In the genomic region with DNA sequence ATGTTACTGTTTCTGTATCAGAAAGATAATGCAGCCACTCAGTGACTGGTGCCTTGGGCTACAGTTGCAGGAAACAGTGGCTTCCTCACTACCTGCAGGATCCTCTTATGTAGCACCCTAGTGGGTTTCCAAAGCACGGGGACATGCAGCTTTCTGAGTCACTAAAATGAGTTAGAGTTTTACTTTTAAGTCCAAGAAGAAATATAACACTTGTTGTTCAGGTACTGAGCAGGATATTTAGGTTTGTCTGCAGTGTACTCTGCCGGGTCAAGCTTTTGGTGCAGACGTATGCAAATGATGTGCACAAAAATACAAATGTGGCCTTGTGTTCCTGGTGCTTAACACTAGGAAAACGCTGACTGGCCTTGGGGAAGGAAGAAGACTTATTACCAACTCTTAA, we compare ENCODE assay signal across 9 cellular contexts. TPM values are rescaled to one million over a fixed set of nuclear protein-coding genes. Genes with fewer than 3 reads are reported as not detected.
DNase-seq lines count a peak whose midpoint lies in the region; ATAC-seq and TF ChIP-seq lines count a peak whose summit lies in the region.
"Had no signal": no experiment of that assay in that cellular context is flagged by ENCODE, and none has a peak within 500 bp of the region (broad histone marks: within the 10 kb centered on the region; RNA-seq: fewer than 3 reads in every experiment).

No MANE protein-coding gene starts in this region.

- H3K4me3 Mint-ChIP-seq in activated naive CD8-positive, alpha-beta T cell treated with anti-CD3 and anti-CD28 coated beads for 36 hours = peak overlapping the region; percentile 66
- H3K4me3 Mint-ChIP-seq in nephron progenitor cell (no peak overlapping the region), HFFc6 (no peak overlapping the region)

- no peak for DNase-seq in activated naive CD8-positive, alpha-beta T cell treated with anti-CD3 and anti-CD28 coated beads for 36 hours
- no peak for DNase-seq in nephron progenitor cell
- no peak for DNase-seq in Karpas-422
- DNase-seq in HFFc6 = no peak
- DNase-seq: SIG-M5 had no signal

- no peaks in the 10 kb centered on the region for H4K20me1 ChIP-seq in DOHH2 (ENCODE audit: control insufficient read depth, insufficient read depth, low read depth, low read length)
- no peaks in the 10 kb centered on the region for H4K20me1 ChIP-seq in Karpas-422 (ENCODE audit: insufficient read depth, low read depth, low read length)

- H3K4me3 ChIP-seq in DOHH2 (ENCODE audit: low read length) (peak overlapping the region; percentile 48), Karpas-422 (ENCODE audit: low read length) (no peak overlapping the region)

- no peaks in the 10 kb centered on the region for H3K9me3 Mint-ChIP-seq in activated naive CD8-positive, alpha-beta T cell treated with anti-CD3 and anti-CD28 coated beads for 36 hours
- H3K9me3 Mint-ChIP-seq in nephron progenitor cell (no peaks in the 10 kb centered on the region), HFFc6 (no peaks in the 10 kb centered on the region)

- peak overlapping the region; percentile 74 for H3K27ac Mint-ChIP-seq in activated naive CD8-positive, alpha-beta T cell treated with anti-CD3 and anti-CD28 coated beads for 36 hours
- H3K27ac Mint-ChIP-seq in nephron progenitor cell (peak overlapping the region; percentile 66), HFFc6 (no peak overlapping the region)

- peaks cover 8% of the 10 kb centered on the region; the same call in 1 of the 2 replicates for H3F3A ChIP-seq in DOHH2 (ENCODE audit: control insufficient read depth, insufficient read depth)

- H3K4me2 ChIP-seq in DOHH2 (ENCODE audit: low read length) (peak overlapping the region; percentile 70), Karpas-422 (ENCODE audit: low read depth, low read length, poor library complexity, severe bottlenecking) (no peak overlapping the region)

- H3K4me1 ChIP-seq in DOHH2 (ENCODE audit: control insufficient read depth, low read length) = peaks cover 47% of the 10 kb centered on the region
- peaks cover 20% of the 10 kb centered on the region for H3K4me1 ChIP-seq in Karpas-422 (ENCODE audit: low read length)

- H3K79me2 ChIP-seq in DOHH2 (ENCODE audit: control insufficient read depth, low read length) (no peaks in the 10 kb centered on the region), Karpas-422 (ENCODE audit: low read length) (no peaks in the 10 kb centered on the region)

- H3K27ac ChIP-seq in DOHH2 (ENCODE audit: low read depth, low read length) (peak overlapping the region; percentile 69), Karpas-422 (ENCODE audit: low read length) (no peak overlapping the region)

- H3K9ac ChIP-seq in Karpas-422 (ENCODE audit: low read length) = no peak overlapping the region

- H3K9me2 ChIP-seq in DOHH2 (replicated peaks; ENCODE audit: control insufficient read depth, low read length) = no peaks in the 10 kb centered on the region
- no peaks in the 10 kb centered on the region for H3K9me2 ChIP-seq in Karpas-422 (replicated peaks; ENCODE audit: insufficient read depth, low read length)

- H3K36me3 ChIP-seq in DOHH2 (ENCODE audit: control insufficient read depth, low read length) (no peaks in the 10 kb centered on the region), Karpas-422 (ENCODE audit: insufficient read depth, low read length) (no peaks in the 10 kb centered on the region)

- no peaks in the 10 kb centered on the region for H3K36me3 Mint-ChIP-seq in activated naive CD8-positive, alpha-beta T cell treated with anti-CD3 and anti-CD28 coated beads for 36 hours
- H3K36me3 Mint-ChIP-seq in nephron progenitor cell (ENCODE audit: low read depth) (no peaks in the 10 kb centered on the region), HFFc6 (ENCODE audit: low read depth) (no peaks in the 10 kb centered on the region)

- H3K9me3 ChIP-seq in DOHH2 (ENCODE audit: control insufficient read depth, insufficient read depth, low read length) (no peaks in the 10 kb centered on the region), Karpas-422 (ENCODE audit: low read length) (no peaks in the 10 kb centered on the region)

- TF ChIP-seq CTCF in DOHH2 (IDR thresholded peaks at IDR 0.05; ENCODE audit: low read depth, low read length, poor library complexity, severe bottlenecking) = no peak
- no peak for TF ChIP-seq CTCF in nephron progenitor cell (IDR thresholded peaks at IDR 0.05)
- no peak for TF ChIP-seq CTCF in HFFc6 (IDR thresholded peaks at IDR 0.05)

- H2AFZ ChIP-seq in Karpas-422 (ENCODE audit: low read length) = no peak overlapping the region

- H3K27me3 ChIP-seq in DOHH2 (ENCODE audit: control insufficient read depth, low read length) (no peaks in the 10 kb centered on the region), Karpas-422 (ENCODE audit: low read length) (no peaks in the 10 kb centered on the region)

- H3K4me1 Mint-ChIP-seq in activated naive CD8-positive, alpha-beta T cell treated with anti-CD3 and anti-CD28 coated beads for 36 hours = peaks cover 41% of the 10 kb centered on the region
- peaks cover 17% of the 10 kb centered on the region for H3K4me1 Mint-ChIP-seq in nephron progenitor cell
- H3K4me1 Mint-ChIP-seq in HFFc6 (ENCODE audit: low read depth) = peaks cover 13% of the 10 kb centered on the region

- H3K27me3 Mint-ChIP-seq in activated naive CD8-positive, alpha-beta T cell treated with anti-CD3 and anti-CD28 coated beads for 36 hours = no peaks in the 10 kb centered on the region
- peaks cover 22% of the 10 kb centered on the region for H3K27me3 Mint-ChIP-seq in nephron progenitor cell (ENCODE audit: low read depth, poor library complexity)
- peaks cover 8% of the 10 kb centered on the region for H3K27me3 Mint-ChIP-seq in HFFc6 (ENCODE audit: insufficient read depth)

- ATAC-seq in HG02852 (IDR thresholded peaks at IDR 0.05; ENCODE audit: unreplicated experiment) (peak; percentile 46), HG02642 (IDR thresholded peaks at IDR 0.05; ENCODE audit: poor library complexity, unreplicated experiment) (no peak), HG03432 (IDR thresholded peaks at IDR 0.05; ENCODE audit: unreplicated experiment) (no peak)

RNA-seq across cellular contexts. Expression of gene ACSS1, which starts 22.0 kb away (rescaled TPM):
- total RNA-seq in activated naive CD8-positive, alpha-beta T cell treated with anti-CD3 and anti-CD28 coated beads for 36 hours = 10 to 100 TPM; 14.3 to 14.5 TPM
- total RNA-seq in Karpas-422 (2014; rRNA removed; shearing (Covaris generic); ENCODE audit: low replicate concordance) = 2.3 and 8.5 TPM in 2 replicates
- 1 to 10 TPM in 5 of 6 experiments, under 1 TPM in 1; 0.80 to 1.4 (median 1.2) TPM for total RNA-seq in HFFc6 (2021; fragmentation: NEBNext Ultra II Directional; extraction: Animal tissue kit (Norgen Biotek cat#: 25700))

RNA-seq across cellular contexts. Expression of gene APMAP, which starts 43.4 kb away (rescaled TPM):
- total RNA-seq in activated naive CD8-positive, alpha-beta T cell treated with anti-CD3 and anti-CD28 coated beads for 36 hours = 10 to 100 TPM; 47.9 to 48.8 TPM
- total RNA-seq in Karpas-422 (2014; rRNA removed; shearing (Covaris generic); ENCODE audit: low replicate concordance) = 35.6 and 41.5 TPM in 2 replicates
- 100 to 1,000 TPM; 119 to 137 (median 129) TPM for total RNA-seq in HFFc6 (2021; fragmentation: NEBNext Ultra II Directional; extraction: Animal tissue kit (Norgen Biotek cat#: 25700))

RNA-seq across cellular contexts. Expression of gene VSX1, which starts 46.0 kb away (rescaled TPM):
- not detected for total RNA-seq in activated naive CD8-positive, alpha-beta T cell treated with anti-CD3 and anti-CD28 coated beads for 36 hours
- not detected in 2 replicates for total RNA-seq in Karpas-422 (2014; rRNA removed; shearing (Covaris generic); ENCODE audit: low replicate concordance)
- not detected for total RNA-seq in HFFc6 (2021; fragmentation: NEBNext Ultra II Directional; extraction: Animal tissue kit (Norgen Biotek cat#: 25700))
